ENCODE assay signal across 14 cellular contexts in the genomic region with DNA sequence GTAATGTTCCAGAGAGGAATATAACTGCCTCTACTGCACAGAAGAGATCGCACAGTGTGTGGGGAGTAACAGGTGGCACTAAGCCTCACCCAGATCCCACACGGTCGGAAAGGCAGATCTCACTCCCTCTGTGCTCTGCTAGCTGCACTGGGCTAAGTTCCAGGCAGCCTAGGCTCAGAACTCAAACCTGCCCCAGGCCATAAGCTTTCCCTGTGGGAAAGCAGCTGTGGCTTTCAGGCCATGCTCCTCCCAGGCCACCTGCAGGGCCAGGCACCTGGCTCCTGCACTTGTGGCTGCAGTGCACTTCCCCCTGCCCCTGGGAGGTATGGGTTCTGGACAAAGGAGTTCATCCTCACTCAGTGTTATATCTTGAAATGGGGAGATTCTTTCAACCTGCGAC. TPM values are rescaled to one million over a fixed set of nuclear protein-coding genes. Genes with fewer than 3 reads are reported as not detected.
A peak's percentile ranks its signal among the peaks of the same experiment; 100 is the strongest.
DNase-seq lines count a peak whose midpoint lies in the region; ATAC-seq and TF ChIP-seq lines count a peak whose summit lies in the region.
"Had no signal": no experiment of that assay in that cellular context is flagged by ENCODE, and none has a peak within 500 bp of the region (broad histone marks: within the 10 kb centered on the region; RNA-seq: fewer than 3 reads in every experiment).

No MANE protein-coding gene starts in this region.

- H3K27me3 ChIP-seq in H7 (ENCODE audit: control insufficient read depth, insufficient read depth, low read length) = no peaks in the 10 kb centered on the region
- H3K27me3 ChIP-seq: brain microvascular endothelial cell had no signal

- H3K36me3 Mint-ChIP-seq in WTC11 = peaks cover 37% of the 10 kb centered on the region
- peaks cover 64% of the 10 kb centered on the region for H3K36me3 Mint-ChIP-seq in activated CD8-positive, alpha-beta memory T cell treated with anti-CD3 and anti-CD28 coated beads, Interleukin-2, amount 10 ng/mL, durations not matched to agents 7 days and 5 days
- H3K36me3 Mint-ChIP-seq in stimulated activated naive B cell treated with anti-CD40 and anti-IgM and Interleukin-4, amounts not matched to agents 10 μg/mL and 1 μg/mL and 100 μg/mL, for 72 hours = peaks cover 65 to 80% of the 10 kb centered on the region in 2 donors

- no peaks in the 10 kb centered on the region for H3K27me3 Mint-ChIP-seq in WTC11 (ENCODE audit: low read depth)
- no peaks in the 10 kb centered on the region for H3K27me3 Mint-ChIP-seq in activated CD8-positive, alpha-beta memory T cell treated with anti-CD3 and anti-CD28 coated beads, Interleukin-2, amount 10 ng/mL, durations not matched to agents 7 days and 5 days
- no peaks in the 10 kb centered on the region for H3K27me3 Mint-ChIP-seq in stimulated activated naive B cell treated with anti-CD40 and anti-IgM and Interleukin-4, amounts not matched to agents 10 μg/mL and 1 μg/mL and 100 μg/mL, for 72 hours
- H3K27me3 Mint-ChIP-seq: activated CD4-positive, alpha-beta T cell treated with anti-CD3 and anti-CD28 coated beads, Interleukin-2, amount 10 ng/mL, durations not matched to agents 7 days and 5 days had no signal

- TF ChIP-seq CTCF in WTC11 (IDR thresholded peaks at IDR 0.05) = no peak

- intact Hi-C loops in posterior vena cava (cut with DNase I) = no loop called here

- CTCF ChIA-PET in WTC11 (lab: Charles Lee) = interaction anchor here (0.8 to 1.3 kb wide), 4 partner anchors 19 to 475 kb away, joined by 3 to 4 read pairs (median 4); partner anchors contain the start of gene STAG1
- CTCF ChIA-PET in activated CD8-positive, alpha-beta memory T cell treated with anti-CD3 and anti-CD28 coated beads, Interleukin-2, amount 10 ng/mL, durations not matched to agents 7 days and 5 days (lab: Charles Lee) = no interaction called here

- H3K4me3 ChIP-seq in H7 (ENCODE audit: insufficient read depth, low read depth, low read length) = no peak overlapping the region
- H3K4me3 ChIP-seq: lower lobe of right lung, skin epidermis, thoracic aorta had no signal

- H3K27ac Mint-ChIP-seq in WTC11 = peak overlapping the region; percentile 91
- no peak overlapping the region for H3K27ac Mint-ChIP-seq in activated CD8-positive, alpha-beta memory T cell treated with anti-CD3 and anti-CD28 coated beads, Interleukin-2, amount 10 ng/mL, durations not matched to agents 7 days and 5 days
- H3K27ac Mint-ChIP-seq in stimulated activated naive B cell treated with anti-CD40 and anti-IgM and Interleukin-4, amounts not matched to agents 10 μg/mL and 1 μg/mL and 100 μg/mL, for 72 hours = no peak overlapping the region
- H3K27ac Mint-ChIP-seq: activated CD4-positive, alpha-beta T cell treated with anti-CD3 and anti-CD28 coated beads, Interleukin-2, amount 10 ng/mL, durations not matched to agents 7 days and 5 days had no signal

- H3K4me1 Mint-ChIP-seq in WTC11 = peaks cover 34% of the 10 kb centered on the region
- peaks cover 7% of the 10 kb centered on the region for H3K4me1 Mint-ChIP-seq in activated CD8-positive, alpha-beta memory T cell treated with anti-CD3 and anti-CD28 coated beads, Interleukin-2, amount 10 ng/mL, durations not matched to agents 7 days and 5 days
- H3K4me1 Mint-ChIP-seq in stimulated activated naive B cell treated with anti-CD40 and anti-IgM and Interleukin-4, amounts not matched to agents 10 μg/mL and 1 μg/mL and 100 μg/mL, for 72 hours = peaks cover 8 to 38% of the 10 kb centered on the region in 2 donors

- peak; percentile 91 for ATAC-seq in WTC11
- ATAC-seq in activated CD8-positive, alpha-beta memory T cell treated with anti-CD3 and anti-CD28 coated beads, Interleukin-2, amount 10 ng/mL, durations not matched to agents 7 days and 5 days = no peak
- ATAC-seq in stimulated activated naive B cell treated with anti-CD40 and anti-IgM and Interleukin-4, amounts not matched to agents 10 μg/mL and 1 μg/mL and 100 μg/mL, for 72 hours (replicated peaks) = no peak

- DNase-seq in H7 = peak; percentile 61
- DNase-seq in NCI-H2081 (lab: John Stamatoyannopoulos, UW) = peak; percentile 98 to 99
- DNase-seq in WTC11 (ENCODE audit: low spot score) = peak; percentile 68
- peak; percentile 10 for DNase-seq in posterior vena cava (ENCODE audit: low spot score)
- no peak for DNase-seq in activated CD4-positive, alpha-beta T cell treated with anti-CD3 and anti-CD28 coated beads, Interleukin-2, amount 50 U/mL, for 4 hours
- no peak for DNase-seq in activated CD8-positive, alpha-beta memory T cell treated with anti-CD3 and anti-CD28 coated beads, Interleukin-2, amount 10 ng/mL, durations not matched to agents 7 days and 5 days
- DNase-seq in stimulated activated naive B cell treated with anti-CD40 and anti-IgM and Interleukin-4, amounts not matched to agents 10 μg/mL and 1 μg/mL and 100 μg/mL, for 72 hours = no peak
- DNase-seq: activated CD4-positive, alpha-beta T cell treated with anti-CD3 and anti-CD28 coated beads, Interleukin-2, amount 10 ng/mL, durations not matched to agents 7 days and 5 days; activated gamma-delta T cell treated with Interleukin-2 at 50 U/mL for 16 hours; brain microvascular endothelial cell; head of caudate nucleus; lower lobe of right lung had no signal

- no peak overlapping the region for H3K4me3 Mint-ChIP-seq in WTC11
- no peak overlapping the region for H3K4me3 Mint-ChIP-seq in activated CD8-positive, alpha-beta memory T cell treated with anti-CD3 and anti-CD28 coated beads, Interleukin-2, amount 10 ng/mL, durations not matched to agents 7 days and 5 days
- H3K4me3 Mint-ChIP-seq in stimulated activated naive B cell treated with anti-CD40 and anti-IgM and Interleukin-4, amounts not matched to agents 10 μg/mL and 1 μg/mL and 100 μg/mL, for 72 hours = no peak overlapping the region
- H3K4me3 Mint-ChIP-seq: activated CD4-positive, alpha-beta T cell treated with anti-CD3 and anti-CD28 coated beads, Interleukin-2, amount 10 ng/mL, durations not matched to agents 7 days and 5 days had no signal

- POLR2A ChIA-PET in WTC11 (lab: Charles Lee) = no interaction called here

- H3K36me3 ChIP-seq in H7 (replicated peaks; ENCODE audit: control insufficient read depth, insufficient read depth, low read length) = no peaks in the 10 kb centered on the region; the same call in 1 of the 2 replicates
- H3K36me3 ChIP-seq: brain microvascular endothelial cell, lower lobe of right lung, thoracic aorta had no signal

- peaks cover 21% of the 10 kb centered on the region for H3K9me3 Mint-ChIP-seq in WTC11
- peaks cover 12% of the 10 kb centered on the region for H3K9me3 Mint-ChIP-seq in activated CD8-positive, alpha-beta memory T cell treated with anti-CD3 and anti-CD28 coated beads, Interleukin-2, amount 10 ng/mL, durations not matched to agents 7 days and 5 days (ENCODE audit: low read depth)
- peaks cover 16 to 20% of the 10 kb centered on the region in 2 donors for H3K9me3 Mint-ChIP-seq in stimulated activated naive B cell treated with anti-CD40 and anti-IgM and Interleukin-4, amounts not matched to agents 10 μg/mL and 1 μg/mL and 100 μg/mL, for 72 hours

TF ChIP-seq in WTC11, 78 proteins besides CTCF, POLR2A, EP300 and RAD21 (continues in another document):
- TF ChIP-seq KAT7 (CRISPR knock-in tag; IDR thresholded peaks at IDR 0.05; ENCODE audit: borderline replicate concordance) = no peak
- TF ChIP-seq NFE2L1 (CRISPR knock-in tag; IDR thresholded peaks at IDR 0.05) = no peak
- no peak for TF ChIP-seq ZNF138 (CRISPR knock-in tag; conservative IDR thresholded peaks at IDR 0.05)
- TF ChIP-seq, protein P1, sequence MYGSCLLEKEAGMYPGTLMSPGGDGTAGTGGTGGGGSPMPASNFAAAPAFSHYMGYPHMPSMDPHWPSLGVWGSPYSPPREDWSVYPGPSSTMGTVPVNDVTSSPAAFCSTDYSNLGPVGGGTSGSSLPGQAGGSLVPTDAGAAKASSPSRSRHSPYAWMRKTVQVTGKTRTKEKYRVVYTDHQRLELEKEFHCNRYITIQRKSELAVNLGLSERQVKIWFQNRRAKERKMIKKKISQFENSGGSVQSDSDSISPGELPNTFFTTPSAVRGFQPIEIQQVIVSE (CRISPR knock-in tag; IDR thresholded peaks at IDR 0.05; ENCODE audit: borderline replicate concordance) = no peak
- TF ChIP-seq SP1 (CRISPR knock-in tag; conservative IDR thresholded peaks at IDR 0.05) = 0 out of 2 replicates have a peak, but pooled peaks have one; percentile 27
- no peak for TF ChIP-seq NR2C2 (CRISPR knock-in tag; IDR thresholded peaks at IDR 0.05)
- TF ChIP-seq, protein P2, sequence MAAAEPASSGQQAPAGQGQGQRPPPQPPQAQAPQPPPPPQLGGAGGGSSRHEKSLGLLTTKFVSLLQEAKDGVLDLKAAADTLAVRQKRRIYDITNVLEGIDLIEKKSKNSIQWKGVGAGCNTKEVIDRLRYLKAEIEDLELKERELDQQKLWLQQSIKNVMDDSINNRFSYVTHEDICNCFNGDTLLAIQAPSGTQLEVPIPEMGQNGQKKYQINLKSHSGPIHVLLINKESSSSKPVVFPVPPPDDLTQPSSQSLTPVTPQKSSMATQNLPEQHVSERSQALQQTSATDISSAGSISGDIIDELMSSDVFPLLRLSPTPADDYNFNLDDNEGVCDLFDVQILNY (CRISPR knock-in tag; IDR thresholded peaks at IDR 0.05) = no peak
- TF ChIP-seq ZNF317 (CRISPR knock-in tag; IDR thresholded peaks at IDR 0.05; ENCODE audit: borderline replicate concordance, low read depth) = no peak
- TF ChIP-seq ETV6 (CRISPR knock-in tag; IDR thresholded peaks at IDR 0.05) = peak; percentile 80
- 0 out of 2 replicates have a peak, but pooled peaks have one; percentile 17 for TF ChIP-seq EMX1 (CRISPR knock-in tag; IDR thresholded peaks at IDR 0.05)
- TF ChIP-seq, protein P3, sequence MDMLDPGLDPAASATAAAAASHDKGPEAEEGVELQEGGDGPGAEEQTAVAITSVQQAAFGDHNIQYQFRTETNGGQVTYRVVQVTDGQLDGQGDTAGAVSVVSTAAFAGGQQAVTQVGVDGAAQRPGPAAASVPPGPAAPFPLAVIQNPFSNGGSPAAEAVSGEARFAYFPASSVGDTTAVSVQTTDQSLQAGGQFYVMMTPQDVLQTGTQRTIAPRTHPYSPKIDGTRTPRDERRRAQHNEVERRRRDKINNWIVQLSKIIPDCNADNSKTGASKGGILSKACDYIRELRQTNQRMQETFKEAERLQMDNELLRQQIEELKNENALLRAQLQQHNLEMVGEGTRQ (CRISPR knock-in tag; IDR thresholded peaks at IDR 0.05) = no peak
- no peak for TF ChIP-seq IRF2 (CRISPR knock-in tag; IDR thresholded peaks at IDR 0.05; ENCODE audit: borderline replicate concordance, low read depth)
- no peak for TF ChIP-seq TCF7 (CRISPR knock-in tag; IDR thresholded peaks at IDR 0.05; ENCODE audit: low read depth)

RNA-seq across cellular contexts. Expression of gene PCCB, which starts 27.5 kb away (rescaled TPM):
- 98.0 and 117 TPM in 2 replicates for total RNA-seq in H7 (2014; rRNA removed; shearing (Covaris generic))
- 69.0 to 77.2 TPM (median 72.1 TPM) in 3 replicates for total RNA-seq in WTC11 (2021)
- 10 to 100 TPM; 22.3 to 23.7 TPM for total RNA-seq in posterior vena cava
- 10 to 100 TPM; 34.5 to 39.2 TPM for total RNA-seq in activated CD8-positive, alpha-beta memory T cell treated with anti-CD3 and anti-CD28 coated beads, Interleukin-2, amount 10 ng/mL, durations not matched to agents 7 days and 5 days

Comparison
In these comparisons a context has a peak if more than half of its experiments do, and no peak if none do; other contexts are left out.
1. DNase-seq: peak in H7 (single experiment), NCI-H2081 (2 of 2), WTC11 (single experiment) and posterior vena cava (single experiment); none in activated CD4-positive, alpha-beta T cell treated with anti-CD3 and anti-CD28 coated beads, Interleukin-2, amount 50 U/mL, for 4 hours (0 of 2), activated CD8-positive, alpha-beta memory T cell treated with anti-CD3 and anti-CD28 coated beads, Interleukin-2, amount 10 ng/mL, durations not matched to agents 7 days and 5 days (single experiment) and stimulated activated naive B cell treated with anti-CD40 and anti-IgM and Interleukin-4, amounts not matched to agents 10 μg/mL and 1 μg/mL and 100 μg/mL, for 72 hours (single experiment).